Comparison of ENCODE assay signal across 26 cellular contexts in genomic region chr16:78562650-78563049, GRCh38.
"Had no signal": no experiment of that assay in that cellular context is flagged by ENCODE, and none has a peak within 500 bp of the region (broad histone marks: within the 10 kb centered on the region; RNA-seq: fewer than 3 reads in every experiment).

No MANE protein-coding gene starts in this region.

- H3K36me3 Mint-ChIP-seq: activated CD4-positive, alpha-beta memory T cell treated with anti-CD3 and anti-CD28 coated beads for 36 hours had no signal

- H3K36me3 ChIP-seq: brain microvascular endothelial cell, cardiac muscle cell, MG63, Peyer's patch had no signal

- H3K27ac ChIP-seq: brain microvascular endothelial cell, cardiac muscle cell, Peyer's patch, RWPE1 had no signal

- H3K4me1 ChIP-seq: Peyer's patch had no signal

- H3K27me3 ChIP-seq: brain microvascular endothelial cell, cardiac muscle cell, MG63, Peyer's patch had no signal

- H3K27me3 Mint-ChIP-seq: activated CD4-positive, alpha-beta memory T cell treated with anti-CD3 and anti-CD28 coated beads for 36 hours; activated CD4-positive, alpha-beta T cell treated with anti-CD3 and anti-CD28 coated beads, Interleukin-2, amount 10 ng/mL, durations not matched to agents 7 days and 5 days; activated naive CD8-positive, alpha-beta T cell had no signal

- H3K27ac Mint-ChIP-seq: activated CD4-positive, alpha-beta memory T cell treated with anti-CD3 and anti-CD28 coated beads for 36 hours; activated CD4-positive, alpha-beta T cell treated with anti-CD3 and anti-CD28 coated beads, Interleukin-2, amount 10 ng/mL, durations not matched to agents 7 days and 5 days; activated naive CD8-positive, alpha-beta T cell; T-helper 1 cell treated with Interleukin-12 subunit alpha and Interleukin-12 subunit beta and Interleukin-4 antibody, amounts not matched to agents 30 μg/mL and 1 μg/mL, for 36 hours; WTC11 had no signal

- H3K9me3 Mint-ChIP-seq: activated CD4-positive, alpha-beta memory T cell treated with anti-CD3 and anti-CD28 coated beads for 36 hours; activated CD4-positive, alpha-beta T cell treated with anti-CD3 and anti-CD28 coated beads, Interleukin-2, amount 10 ng/mL, durations not matched to agents 7 days and 5 days; T-helper 1 cell treated with Interleukin-12 subunit alpha and Interleukin-12 subunit beta and Interleukin-4 antibody, amounts not matched to agents 30 μg/mL and 1 μg/mL, for 36 hours had no signal

- DNase-seq: activated CD4-positive, alpha-beta memory T cell treated with anti-CD3 and anti-CD28 coated beads for 36 hours; activated CD4-positive, alpha-beta T cell treated with anti-CD3 and anti-CD28 coated beads, Interleukin-2, amount 10 ng/mL, durations not matched to agents 7 days and 5 days; activated CD4-positive, CD25-positive, alpha-beta regulatory T cell treated with anti-CD3 and anti-CD28 coated beads, Interleukin-2, amount 50 U/mL, for 72 hours; activated CD8-positive, alpha-beta memory T cell treated with anti-CD3 and anti-CD28 coated beads for 24 hours; activated effector memory CD4-positive, alpha-beta T cell treated with anti-CD3 and anti-CD28 coated beads, Interleukin-2, amount 50 U/mL, for 16 hours; activated naive CD4-positive, alpha-beta T cell treated with Interleukin-2 at 50 U/mL for 16 hours; activated T-cell treated with anti-CD3 and anti-CD28 coated beads, Interleukin-2, amount 50 U/mL, for 4 hours; amygdala; brain microvascular endothelial cell; MG63; MV-4-11; NCI-H1092 treated with DMSO at 0.1 percent for 48 hours; NCI-H1417 treated with DMSO at 0.1 percent for 48 hours; NCI-H187 treated with DMSO at 0.1 percent for 48 hours; NCI-H2081 treated with DMSO at 0.1 percent for 48 hours; NCI-H526; NCI-H774; NK-92 treated with Interleukin-12 subunit alpha and Interleukin-12 subunit beta, amount 100 ng/mL, for 24 hours; Peyer's patch; Right ventricle myocardium superior; T-helper 9 cell had no signal

- H3K4me3 Mint-ChIP-seq: activated CD4-positive, alpha-beta memory T cell treated with anti-CD3 and anti-CD28 coated beads for 36 hours; activated CD4-positive, alpha-beta T cell treated with anti-CD3 and anti-CD28 coated beads, Interleukin-2, amount 10 ng/mL, durations not matched to agents 7 days and 5 days; activated naive CD8-positive, alpha-beta T cell; activated T-cell treated with anti-CD3 and anti-CD28 coated beads, Interleukin-2, amount 50 U/mL, for 4 hours; T-helper 1 cell treated with Interleukin-12 subunit alpha and Interleukin-12 subunit beta and Interleukin-4 antibody, amounts not matched to agents 30 μg/mL and 1 μg/mL, for 36 hours; WTC11 had no signal

- H3K9me3 ChIP-seq: MG63, Peyer's patch had no signal

- H3K4me3 ChIP-seq: cardiac muscle cell, MG63, Peyer's patch had no signal

- ATAC-seq: activated T-cell treated with anti-CD3 and anti-CD28 coated beads, Interleukin-2, amount 50 U/mL, for 4 hours; WTC11 had no signal
